8 cellular contexts compared by ENCODE assay signal in the genomic region with DNA sequence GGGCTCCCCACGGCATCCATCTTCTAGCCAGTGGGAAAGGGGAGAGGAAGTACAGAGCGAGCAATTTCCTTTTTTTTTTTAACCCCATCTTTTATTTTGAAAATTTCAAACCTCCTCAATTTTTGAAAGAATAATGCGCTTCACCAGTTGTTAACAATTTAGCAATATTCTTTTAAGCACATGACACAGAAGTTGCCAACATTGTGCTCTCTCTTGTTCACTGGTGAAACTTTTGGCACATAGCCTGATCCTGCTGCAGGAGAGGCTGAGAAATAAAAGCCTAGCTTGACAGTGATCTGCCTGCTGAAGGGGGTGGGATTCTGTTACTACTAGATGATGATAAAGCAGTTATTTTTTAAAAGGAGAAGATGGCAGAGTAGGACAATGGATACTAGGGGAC. TPM values are rescaled to one million over a fixed set of nuclear protein-coding genes. Genes with fewer than 3 reads are reported as not detected.
DNase-seq lines count a peak whose midpoint lies in the region; ATAC-seq and TF ChIP-seq lines count a peak whose summit lies in the region.

No MANE protein-coding gene starts in this region.

- no peak for TF ChIP-seq CTCF in A673 (conservative IDR thresholded peaks at IDR 0.05; ENCODE audit: low read depth, low read length)

- peak overlapping the region in 1 of 3 donors; percentile 22 for H3K4me3 ChIP-seq in skeletal muscle tissue (ENCODE audit: low read length in 3 of 3)
- H3K4me3 ChIP-seq in A673 (ENCODE audit: low read depth, low read length, poor library complexity, severe bottlenecking) = no peak overlapping the region

- intact Hi-C loops in A673 (cut with micrococcal nuclease; ENCODE audit: unreplicated experiment) = no loop called here

- CTCF ChIA-PET in A673 (lab: Charles Lee) = no interaction called here

- H3K9me3 ChIP-seq in skeletal muscle tissue (ENCODE audit: control insufficient read depth in 3 of 3, low read length in 3 of 3) (no peaks in the 10 kb centered on the region), A673 (ENCODE audit: low read depth, low read length, poor library complexity, severe bottlenecking) (no peaks in the 10 kb centered on the region)

- BruUV-seq in A673 (replicated peaks; lab: Mats Ljungman, UMichigan) = no TSS peak

- H3K27me3 ChIP-seq in skeletal muscle tissue (ENCODE audit: control insufficient read depth in 3 of 3, insufficient read depth in 3 of 3, low read length in 3 of 3) (no peaks in the 10 kb centered on the region), A673 (replicated peaks; ENCODE audit: insufficient read depth, low read depth, low read length, poor library complexity) (no peaks in the 10 kb centered on the region)

- H3K4me1 ChIP-seq in skeletal muscle tissue (ENCODE audit: control insufficient read depth in 3 of 3, insufficient read depth in 3 of 3, low read length in 3 of 3) (peaks cover 31 to 47% (median 41%) of the 10 kb centered on the region in 3 donors), A673 (ENCODE audit: insufficient read depth, low read length, poor library complexity, severe bottlenecking) (peaks cover 31% of the 10 kb centered on the region)

- ATAC-seq in GM19397 (IDR thresholded peaks at IDR 0.05; ENCODE audit: unreplicated experiment) (no peak), GM19351 (IDR thresholded peaks at IDR 0.05; ENCODE audit: unreplicated experiment) (no peak)

- DNase-seq in NCI-H2171 treated with DMSO at 0.1 percent for 48 hours (lab: John Stamatoyannopoulos, UW) (peak; percentile 1), NCI-H2171 (lab: John Stamatoyannopoulos, UW) (no peak), RPMI8226 (peak; percentile 18), fibroblast of gingiva (ENCODE audit: low read depth) (peak; percentile 66), A673 (ENCODE audit: low spot score) (no peak)

- H3K9ac ChIP-seq in skeletal muscle tissue (ENCODE audit: low read depth in 1 of 3, low read length in 3 of 3) = peak overlapping the region in 1 of 3 donors; percentile 45

- POLR2A ChIA-PET in A673 (lab: Charles Lee; ENCODE audit: low non-redundant PET) = no interaction called here

- peak overlapping the region; percentile 93 for H3K27ac ChIP-seq in skeletal muscle tissue (ENCODE audit: low read depth, low read length)
- H3K27ac ChIP-seq in A673 (ENCODE audit: low read depth, low read length, poor library complexity, severe bottlenecking) = no peak overlapping the region

- no peaks in the 10 kb centered on the region for H3K36me3 ChIP-seq in skeletal muscle tissue (ENCODE audit: control insufficient read depth in 3 of 3, insufficient read depth in 3 of 3, low read length in 3 of 3)
- H3K36me3 ChIP-seq in A673 (ENCODE audit: insufficient read depth, low read length, poor library complexity, severe bottlenecking) = no peaks in the 10 kb centered on the region

RNA-seq across cellular contexts. Expression of a gene that starts 12.9 kb away (rescaled TPM):
- total RNA-seq in skeletal muscle tissue = 15.7 TPM
- total RNA-seq in A673 (2021) = 39.4 and 40.7 TPM in 2 replicates

RNA-seq across cellular contexts. Expression of a gene that starts 13.1 kb away (rescaled TPM):
- total RNA-seq in skeletal muscle tissue (2.1 TPM), A673 (2021) (2.4 and 2.8 TPM in 2 replicates)

RNA-seq across cellular contexts. Expression of a gene that starts 38.9 kb away (rescaled TPM):
- total RNA-seq in skeletal muscle tissue = not detected
- not detected in 2 replicates for total RNA-seq in A673 (2021)

RNA-seq across cellular contexts. Expression of a gene that starts 44.4 kb away (rescaled TPM):
- total RNA-seq in skeletal muscle tissue = 11.5 TPM
- total RNA-seq in A673 (2021) = 22.6 and 36.5 TPM in 2 replicates

RNA-seq across cellular contexts. Expression of a gene that starts 55.4 kb away (rescaled TPM):
- total RNA-seq in skeletal muscle tissue (8.9 TPM), A673 (2021) (12.2 and 13.7 TPM in 2 replicates)

Comparison
In these comparisons a context has a peak if more than half of its experiments do, and no peak if none do; other contexts are left out.
1. DNase-seq: peak in NCI-H2171 treated with DMSO at 0.1 percent for 48 hours (single experiment), RPMI8226 (single experiment) and fibroblast of gingiva (single experiment); none in NCI-H2171 (single experiment) and A673 (single experiment).